Comparison of ENCODE assay signal across 16 cellular contexts in genomic region chr18:14971461-14972185, GRCh38.
DNase-seq lines count a peak whose midpoint lies in the region; ATAC-seq and TF ChIP-seq lines count a peak whose summit lies in the region.
"Had no signal": no experiment of that assay in that cellular context is flagged by ENCODE, and none has a peak within 500 bp of the region (broad histone marks: within the 10 kb centered on the region; RNA-seq: fewer than 3 reads in every experiment).

No MANE protein-coding gene starts in this region.

- no peaks in the 10 kb centered on the region for H3K36me3 ChIP-seq in HEK293 (ENCODE audit: control insufficient read depth in 2 of 2, insufficient read depth in 1 of 2, low read length in 2 of 2)
- H3K36me3 ChIP-seq: esophagus squamous epithelium, uterus had no signal

- no peaks in the 10 kb centered on the region for H3K4me1 ChIP-seq in HEK293 (ENCODE audit: control insufficient read depth, insufficient read depth, low read length)
- H3K4me1 ChIP-seq: esophagus squamous epithelium, uterus had no signal

- H3K9me3 ChIP-seq in HEK293 (ENCODE audit: control insufficient read depth, insufficient read depth, low read depth, low read length) = no peaks in the 10 kb centered on the region
- H3K9me3 ChIP-seq: esophagus squamous epithelium, uterus had no signal

- in situ Hi-C loops in SK-MEL-5 (cut with HindIII; ENCODE audit: low pct_unique_long_range_greater_than_20kb, low sequenced_read_pairs) = no loop called here
- in situ Hi-C loops in KBM-7 (cut with MboI; ENCODE audit: low pct_unique_long_range_greater_than_20kb, low sequenced_read_pairs) = no loop called here

- DNase-seq in A172 (ENCODE audit: low spot score) = peak; percentile 92
- DNase-seq in SK-MEL-5 (ENCODE audit: low read depth, low spot score) = peak; percentile 31
- DNase-seq in foreskin fibroblast = peak; percentile 24 to 40
- no peak for DNase-seq in stimulated activated naive CD4-positive, alpha-beta T cell treated with Interleukin-2 at 50 U/mL for 16 hours (lab: John Stamatoyannopoulos, UW)
- DNase-seq in KBM-7 = no peak
- DNase-seq: activated CD4-positive, alpha-beta T cell treated with anti-CD3 and anti-CD28 coated beads for 1 hour; activated naive CD8-positive, alpha-beta T cell treated with anti-CD3 and anti-CD28 coated beads, Interleukin-2, amount 50 U/mL, for 24 hours; esophagus squamous epithelium; OCI-M1; uterus had no signal

- H3K27ac ChIP-seq in HEK293 (ENCODE audit: extremely low read depth, low read depth, low read length) = no peak overlapping the region
- H3K27ac ChIP-seq: esophagus squamous epithelium, uterus had no signal

- no peak for ATAC-seq in GM18868 (IDR thresholded peaks at IDR 0.05; ENCODE audit: unreplicated experiment)
- no peak for ATAC-seq in HG03354 (IDR thresholded peaks at IDR 0.05; ENCODE audit: poor library complexity, severe bottlenecking, unreplicated experiment)
- ATAC-seq: activated naive CD8-positive, alpha-beta T cell treated with anti-CD3 and anti-CD28 coated beads, Interleukin-2, amount 50 U/mL, for 24 hours; sciatic nerve; stimulated activated memory B cell treated with anti-CD40 and anti-IgM and Interleukin-4, amounts not matched to agents 10 μg/mL and 1 μg/mL and 100 μg/mL, for 72 hours had no signal

- POLR2A ChIA-PET in HEK293 (lab: Yijun Ruan, JAX) = no interaction called here

- CTCF ChIA-PET in HEK293 (lab: Yijun Ruan, JAX) = interaction anchor here (0.6 to 0.7 kb wide), 2 partner anchors 14 to 29 kb away, joined by 3 read pairs; no protein-coding TSS in a partner anchor

- TF ChIP-seq CTCF in HEK293 (tag by site-specific recombination; IDR thresholded peaks at IDR 0.05) (no peak), foreskin fibroblast (IDR thresholded peaks at IDR 0.05; ENCODE audit: low read depth, low read length) (no peak)

- H3K4me3 ChIP-seq in HEK293 (ENCODE audit: low read depth, low read length) = no peak overlapping the region
- H3K4me3 ChIP-seq in foreskin fibroblast (ENCODE audit: low read depth in 1 of 2, low read length in 2 of 2) = no peak overlapping the region
- H3K4me3 ChIP-seq: esophagus squamous epithelium, lung, uterus had no signal

TF ChIP-seq in HEK293, 187 proteins besides CTCF, POLR2A, EP300 and RAD21:
- TF ChIP-seq GLIS1 (tag by site-specific recombination; IDR thresholded peaks at IDR 0.05) (peak; percentile 41; the same call in 1 of the 2 replicates), REPIN1 (tag by site-specific recombination; IDR thresholded peaks at IDR 0.05; ENCODE audit: low read depth) (no peak), ZIC2 (tag by site-specific recombination; IDR thresholded peaks at IDR 0.05) (peak; percentile 69), ZNF423 (tag by site-specific recombination; IDR thresholded peaks at IDR 0.05) (no peak)

Comparison
In these comparisons a context has a peak if more than half of its experiments do, and no peak if none do; other contexts are left out.
1. DNase-seq: peak in A172 (single experiment), SK-MEL-5 (single experiment) and foreskin fibroblast (2 of 2); none in stimulated activated naive CD4-positive, alpha-beta T cell treated with Interleukin-2 at 50 U/mL for 16 hours (single experiment) and KBM-7 (single experiment).